ENCODE assay signal across 10 cellular contexts in the genomic region with DNA sequence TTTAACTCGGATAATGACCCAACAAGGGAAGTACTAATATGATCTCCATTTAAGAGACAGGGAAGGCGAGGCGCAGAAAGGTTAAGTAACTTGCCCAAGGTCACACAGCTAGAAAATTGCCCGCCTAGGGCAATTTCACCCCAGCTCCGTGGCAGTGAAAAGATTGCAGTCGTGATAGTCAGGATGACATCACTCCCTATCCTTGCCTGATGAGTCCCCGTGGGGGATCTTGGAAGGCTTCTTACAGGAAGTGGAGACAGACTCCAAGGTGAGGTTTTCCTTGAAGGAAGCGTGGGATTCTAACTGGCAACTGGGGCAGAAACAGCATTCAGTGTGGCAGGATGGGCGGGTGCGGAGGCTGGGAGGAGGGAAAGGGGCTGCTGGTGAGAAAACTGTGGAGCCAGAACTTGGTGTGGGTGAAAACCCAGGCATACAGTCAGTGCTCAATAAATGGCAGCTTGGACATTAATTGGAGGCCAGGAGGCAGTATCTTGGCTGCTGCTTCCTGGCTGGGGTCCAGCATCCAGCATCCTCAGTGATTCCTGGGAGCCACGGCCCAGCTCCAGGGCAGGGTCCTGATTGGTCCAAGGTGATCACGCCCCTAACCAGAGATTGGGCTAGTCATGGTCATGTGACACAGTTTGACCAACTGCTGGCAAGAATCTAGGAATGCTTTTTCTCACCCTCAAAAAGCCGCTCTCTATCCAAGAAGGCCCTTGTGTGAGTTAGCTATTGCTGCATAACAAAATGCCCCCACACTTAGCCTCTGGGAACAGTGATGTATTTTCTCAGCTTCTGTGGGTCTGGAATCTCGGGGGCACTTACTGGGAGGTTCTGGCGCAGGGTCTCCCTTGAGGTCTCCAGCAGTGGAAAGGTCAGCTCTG.
A peak's percentile ranks its signal among the peaks of the same experiment; 100 is the strongest.
DNase-seq lines count a peak whose midpoint lies in the region; ATAC-seq and TF ChIP-seq lines count a peak whose summit lies in the region.
"Had no signal": no experiment of that assay in that cellular context is flagged by ENCODE, and none has a peak within 500 bp of the region (broad histone marks: within the 10 kb centered on the region; RNA-seq: fewer than 3 reads in every experiment).

No MANE protein-coding gene starts in this region.

- H3K27ac ChIP-seq in SJCRH30, result peak overlapping the region; percentile 57

- H3K4me3 ChIP-seq in SJCRH30, result peak overlapping the region; percentile 44
- no peak overlapping the region for H3K4me3 ChIP-seq in fibroblast of the aortic adventitia (ENCODE audit: low read depth, low read length)
- peak overlapping the region; percentile 56 for H3K4me3 ChIP-seq in skeletal muscle satellite cell (ENCODE audit: low read length)

- H3K27me3 Mint-ChIP-seq in activated T-cell treated with anti-CD3 and anti-CD28 coated beads, Interleukin-2, amount 50 U/mL, for 24 hours, result no peaks in the 10 kb centered on the region
- H3K27me3 Mint-ChIP-seq in natural killer cell treated with Interleukin-12 subunit alpha and Interleukin-12 subunit beta and Interleukin-15 and Interleukin-18, amount 100 ng/mL, for 72 hours, result peaks cover 27 to 35% of the 10 kb centered on the region in 2 donors

- H3K27me3 ChIP-seq in SJCRH30 (no peaks in the 10 kb centered on the region), skeletal muscle satellite cell (ENCODE audit: control insufficient read depth, insufficient read depth, low read length) (no peaks in the 10 kb centered on the region)

- ATAC-seq in natural killer cell treated with Interleukin-12 subunit alpha and Interleukin-12 subunit beta and Interleukin-15 and Interleukin-18, amount 100 ng/mL, for 72 hours, result no peak

- H3K4me2 ChIP-seq in skeletal muscle satellite cell (ENCODE audit: low read length), result peak overlapping the region; percentile 80

- H3K36me3 Mint-ChIP-seq in activated T-cell treated with anti-CD3 and anti-CD28 coated beads, Interleukin-2, amount 50 U/mL, for 24 hours (ENCODE audit: low read depth), result no peaks in the 10 kb centered on the region
- no peaks in the 10 kb centered on the region for H3K36me3 Mint-ChIP-seq in natural killer cell treated with Interleukin-12 subunit alpha and Interleukin-12 subunit beta and Interleukin-15 and Interleukin-18, amount 100 ng/mL, for 72 hours

- H3K9ac ChIP-seq in skeletal muscle satellite cell (ENCODE audit: low read depth, low read length), result no peak overlapping the region

- DNase-seq in GM03348 (ENCODE audit: low spot score) (peak; percentile 63), SJCRH30 (peak; percentile 52 to 57), fibroblast of the aortic adventitia (ENCODE audit: low read depth) (peak; percentile 64), globus pallidus (ENCODE audit: low spot score) (no peak), KG1 (lab: John Stamatoyannopoulos, UW) (no peak)
- no peak for DNase-seq in activated T-cell treated with anti-CD3 and anti-CD28 coated beads, Interleukin-2, amount 50 U/mL, for 24 hours
- DNase-seq in natural killer cell treated with Interleukin-12 subunit alpha and Interleukin-12 subunit beta and Interleukin-15 and Interleukin-18, amount 100 ng/mL, for 72 hours (ENCODE audit: low spot score), result no peak
- DNase-seq: activated naive CD4-positive, alpha-beta T cell treated with Interleukin-2 at 50 U/mL for 16 hours; NCI-H510A had no signal

- no peaks in the 10 kb centered on the region for H3K36me3 ChIP-seq in SJCRH30
- no peaks in the 10 kb centered on the region for H3K36me3 ChIP-seq in skeletal muscle satellite cell (ENCODE audit: insufficient read depth, low read length)

- H3K4me1 ChIP-seq in SJCRH30, result peaks cover 44% of the 10 kb centered on the region
- peaks cover 40% of the 10 kb centered on the region for H3K4me1 ChIP-seq in skeletal muscle satellite cell (ENCODE audit: control insufficient read depth, insufficient read depth, low read length)

- no peaks in the 10 kb centered on the region for H3K9me3 ChIP-seq in SJCRH30 (replicated peaks)
- H3K9me3 ChIP-seq in skeletal muscle satellite cell (replicated peaks; ENCODE audit: low read length), result no peaks in the 10 kb centered on the region

- no peak overlapping the region for H3K4me3 Mint-ChIP-seq in activated T-cell treated with anti-CD3 and anti-CD28 coated beads, Interleukin-2, amount 50 U/mL, for 24 hours
- H3K4me3 Mint-ChIP-seq in natural killer cell treated with Interleukin-12 subunit alpha and Interleukin-12 subunit beta and Interleukin-15 and Interleukin-18, amount 100 ng/mL, for 72 hours, result no peak overlapping the region

- H3K9me3 Mint-ChIP-seq in activated T-cell treated with anti-CD3 and anti-CD28 coated beads, Interleukin-2, amount 50 U/mL, for 24 hours, result no peaks in the 10 kb centered on the region
- H3K9me3 Mint-ChIP-seq in natural killer cell treated with Interleukin-12 subunit alpha and Interleukin-12 subunit beta and Interleukin-15 and Interleukin-18, amount 100 ng/mL, for 72 hours, result no peaks in the 10 kb centered on the region

- H3K27ac Mint-ChIP-seq in activated T-cell treated with anti-CD3 and anti-CD28 coated beads, Interleukin-2, amount 50 U/mL, for 24 hours, result no peak overlapping the region
- H3K27ac Mint-ChIP-seq in natural killer cell treated with Interleukin-12 subunit alpha and Interleukin-12 subunit beta and Interleukin-15 and Interleukin-18, amount 100 ng/mL, for 72 hours, result peak overlapping the region in 1 of 2 donors; percentile 45

- TF ChIP-seq CTCF in fibroblast of the aortic adventitia (IDR thresholded peaks at IDR 0.05; ENCODE audit: insufficient read depth, low read length), result no peak

- H3K4me1 Mint-ChIP-seq in activated T-cell treated with anti-CD3 and anti-CD28 coated beads, Interleukin-2, amount 50 U/mL, for 24 hours (ENCODE audit: low read depth), result peaks cover 34% of the 10 kb centered on the region
- peaks cover 30 to 38% of the 10 kb centered on the region in 2 donors for H3K4me1 Mint-ChIP-seq in natural killer cell treated with Interleukin-12 subunit alpha and Interleukin-12 subunit beta and Interleukin-15 and Interleukin-18, amount 100 ng/mL, for 72 hours (ENCODE audit: low read depth in 2 of 2)

Comparison
In these comparisons a context has a peak if more than half of its experiments do, and no peak if none do; other contexts are left out.
1. DNase-seq: peak in GM03348 (single experiment), SJCRH30 (2 of 2) and fibroblast of the aortic adventitia (single experiment); none in globus pallidus (single experiment), KG1 (single experiment), activated T-cell treated with anti-CD3 and anti-CD28 coated beads, Interleukin-2, amount 50 U/mL, for 24 hours (single experiment) and natural killer cell treated with Interleukin-12 subunit alpha and Interleukin-12 subunit beta and Interleukin-15 and Interleukin-18, amount 100 ng/mL, for 72 hours (single experiment).